ENCODE assay signal across 8 cellular contexts in the genomic region with DNA sequence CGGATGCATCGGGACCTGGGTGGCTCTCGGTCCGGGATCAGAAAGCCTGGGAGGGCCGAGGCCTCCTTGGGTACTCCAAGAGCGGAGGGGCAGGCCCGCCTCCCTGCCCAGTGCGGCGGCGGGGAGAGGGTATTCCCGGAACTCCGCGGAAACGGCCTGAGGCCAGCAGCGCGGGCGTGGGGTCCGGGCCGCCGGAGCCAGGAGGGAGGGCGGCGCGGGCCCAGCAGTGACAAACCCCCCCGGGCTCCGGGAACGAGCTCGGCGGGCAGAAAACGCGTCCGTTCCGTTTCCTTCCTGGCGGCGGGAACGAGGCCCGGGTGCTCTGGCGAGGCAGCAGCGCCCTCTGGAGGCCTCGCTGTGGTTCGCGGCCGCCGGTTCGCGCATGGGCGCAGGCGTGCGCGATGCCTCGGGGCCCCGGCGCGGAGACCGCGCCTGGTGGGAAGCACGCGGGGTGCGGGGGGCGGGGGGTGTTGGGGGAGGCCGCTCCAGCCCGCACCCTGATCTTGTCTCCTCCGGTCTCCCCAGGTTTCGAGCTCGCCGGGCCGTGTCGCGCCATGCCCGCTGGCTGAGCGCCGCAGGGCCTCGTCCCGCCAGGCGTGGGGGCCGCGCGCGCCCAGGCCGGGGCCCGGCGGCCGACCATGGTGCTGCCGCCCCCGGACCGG. TPM values are rescaled to one million over a fixed set of nuclear protein-coding genes. Genes with fewer than 3 reads are reported as not detected.
A peak's percentile ranks its signal among the peaks of the same experiment; 100 is the strongest.
DNase-seq lines count a peak whose midpoint lies in the region; ATAC-seq and TF ChIP-seq lines count a peak whose summit lies in the region.

No MANE protein-coding gene starts in this region.

- no peaks in the 10 kb centered on the region for H3K36me3 ChIP-seq in Karpas-422 (ENCODE audit: insufficient read depth, low read length)
- H3K36me3 ChIP-seq in SK-N-SH (replicated peaks in 1 of 2; ENCODE audit: control insufficient read depth in 1 of 2, insufficient read depth in 2 of 2, low read length in 1 of 2): peaks cover 0 to 2% of the 10 kb centered on the region in 2 experiments
- H3K36me3 ChIP-seq in parathyroid adenoma (ENCODE audit: control insufficient read depth, insufficient read depth, low read length): no peaks in the 10 kb centered on the region
- no peaks in the 10 kb centered on the region for H3K36me3 ChIP-seq in thoracic aorta

- CTCF ChIA-PET in SK-N-SH (lab: Yijun Ruan, JAX): interaction anchor here (0.6 to 5.8 kb wide), 34 partner anchors 10 to 483 kb away, joined by 3 to 61 read pairs (median 4); a partner anchor contains a TSS

- H3K79me2 ChIP-seq in Karpas-422 (ENCODE audit: low read length) (no peaks in the 10 kb centered on the region), SK-N-SH (ENCODE audit: insufficient read depth) (no peaks in the 10 kb centered on the region), parathyroid adenoma (no peaks in the 10 kb centered on the region)

- peak overlapping the region; percentile 80 for H3K4me3 Mint-ChIP-seq in activated naive CD8-positive, alpha-beta T cell

- H4K20me1 ChIP-seq in Karpas-422 (ENCODE audit: insufficient read depth, low read depth, low read length) (peaks cover 6% of the 10 kb centered on the region; the same call in 1 of the 2 replicates), SK-N-SH (ENCODE audit: insufficient read depth) (no peaks in the 10 kb centered on the region)

- DNase-seq in GDM1 (lab: John Stamatoyannopoulos, UW) (peak; percentile 69), Karpas-422 (peak; percentile 94), SK-N-SH (peak; percentile 97), Right ventricle myocardium superior (peak; percentile 89), thoracic aorta (ENCODE audit: low spot score) (no peak)

- H3K4me1 Mint-ChIP-seq in activated naive CD8-positive, alpha-beta T cell (ENCODE audit: low read depth): peaks cover 5% of the 10 kb centered on the region

- H3K4me2 ChIP-seq in Karpas-422 (ENCODE audit: low read depth, low read length, poor library complexity, severe bottlenecking): peak overlapping the region; percentile 67
- peak overlapping the region; percentile 98 for H3K4me2 ChIP-seq in SK-N-SH
- peak overlapping the region; percentile 98 for H3K4me2 ChIP-seq in parathyroid adenoma (ENCODE audit: low read length)

- H3K4me3 ChIP-seq in Karpas-422 (ENCODE audit: low read length) (peak overlapping the region; percentile 61), SK-N-SH (ENCODE audit: low read depth in 2 of 2, low read length in 1 of 2) (peak overlapping the region; percentile 64 to 69), parathyroid adenoma (ENCODE audit: low read depth, low read length) (peak overlapping the region; percentile 72), thoracic aorta (peak overlapping the region; percentile 78)

- no peak overlapping the region for H3K27ac Mint-ChIP-seq in activated naive CD8-positive, alpha-beta T cell

- peaks cover 15% of the 10 kb centered on the region for H3F3A ChIP-seq in SK-N-SH (replicated peaks; ENCODE audit: insufficient read depth)

- intact Hi-C loops in Right ventricle myocardium superior (cut with DNase I): loop anchor here (5.0 kb wide), 1 partner anchor 156 kb away; no protein-coding TSS in a partner anchor

- H3K27me3 ChIP-seq in Karpas-422 (ENCODE audit: low read length) (no peaks in the 10 kb centered on the region), SK-N-SH (ENCODE audit: insufficient read depth) (no peaks in the 10 kb centered on the region), parathyroid adenoma (ENCODE audit: control insufficient read depth, insufficient read depth, low read length) (no peaks in the 10 kb centered on the region), thoracic aorta (replicated peaks; ENCODE audit: insufficient read depth) (no peaks in the 10 kb centered on the region)

- no peaks in the 10 kb centered on the region for H3K9me3 ChIP-seq in Karpas-422 (ENCODE audit: low read length)
- H3K9me3 ChIP-seq in SK-N-SH: no peaks in the 10 kb centered on the region
- H3K9me3 ChIP-seq in parathyroid adenoma (ENCODE audit: control insufficient read depth, low read length): no peaks in the 10 kb centered on the region
- H3K9me3 ChIP-seq in thoracic aorta: no peaks in the 10 kb centered on the region

- H3K4me1 ChIP-seq in Karpas-422 (ENCODE audit: low read length) (peaks cover 52% of the 10 kb centered on the region), SK-N-SH (ENCODE audit: control insufficient read depth in 1 of 2, insufficient read depth in 2 of 2, low read depth in 1 of 2, low read length in 1 of 2) (peaks cover 4 to 17% of the 10 kb centered on the region in 2 experiments; a peak in 2 of 4 replicates), parathyroid adenoma (peaks cover 6% of the 10 kb centered on the region), thoracic aorta (ENCODE audit: control insufficient read depth in 1 of 2, low read depth in 2 of 2) (peaks cover 23 to 25% of the 10 kb centered on the region in 2 donors)

- peak; percentile 83 for TF ChIP-seq RAD21 in SK-N-SH (IDR thresholded peaks at IDR 0.05; ENCODE audit: low read length)

- 0% methylated on average over 4 of the region's 85 CpGs for WGBS in SK-N-SH (ENCODE audit: low lambda C conversion rate)

- H3K9me2 ChIP-seq in Karpas-422 (replicated peaks; ENCODE audit: insufficient read depth, low read length) (no peaks in the 10 kb centered on the region), SK-N-SH (no peaks in the 10 kb centered on the region)

- no peaks in the 10 kb centered on the region for H3K36me3 Mint-ChIP-seq in activated naive CD8-positive, alpha-beta T cell

- H2AFZ ChIP-seq in Karpas-422 (ENCODE audit: low read length) (peak overlapping the region; percentile 73), SK-N-SH (ENCODE audit: low read depth) (peak overlapping the region; percentile 70), parathyroid adenoma (peak overlapping the region; percentile 92)

- ATAC-seq in Right ventricle myocardium superior (ENCODE audit: poor library complexity) (peak; percentile 90), thoracic aorta (ENCODE audit: insufficient number of reproducible peaks, low FRiP score, low read depth) (no peak), HG02798 (IDR thresholded peaks at IDR 0.05; ENCODE audit: poor library complexity, unreplicated experiment) (no peak)

- H3K9ac ChIP-seq in Karpas-422 (ENCODE audit: low read length): peak overlapping the region; percentile 70
- H3K9ac ChIP-seq in SK-N-SH: peak overlapping the region; percentile 61
- no peak overlapping the region for H3K9ac ChIP-seq in parathyroid adenoma

- no peak for TF ChIP-seq EP300 in SK-N-SH (IDR thresholded peaks at IDR 0.05; ENCODE audit: borderline replicate concordance in 1 of 2, low read depth in 1 of 2, low read length in 1 of 2)

- POLR2A ChIA-PET in SK-N-SH (lab: Yijun Ruan, JAX): interaction anchor here (1.0 kb wide), 1 partner anchor 48 kb away, joined by 4 read pairs; no protein-coding TSS in a partner anchor

- H3K27ac ChIP-seq in Karpas-422 (ENCODE audit: low read length) (no peak overlapping the region), SK-N-SH (ENCODE audit: low read depth in 2 of 2, low read length in 1 of 2) (peak overlapping the region; percentile 27 to 53; a peak in 2 of 4 replicates), parathyroid adenoma (peak overlapping the region; percentile 68), thoracic aorta (no peak overlapping the region)

- H3K27me3 Mint-ChIP-seq in activated naive CD8-positive, alpha-beta T cell: peaks cover 3% of the 10 kb centered on the region

- TF ChIP-seq CTCF in SK-N-SH (IDR thresholded peaks at IDR 0.05) (peak; percentile 68), parathyroid adenoma (IDR thresholded peaks at IDR 0.05) (peak; percentile 84), thoracic aorta (IDR thresholded peaks at IDR 0.05) (peak; percentile 89)

- H3K9me3 Mint-ChIP-seq in activated naive CD8-positive, alpha-beta T cell (ENCODE audit: low read depth): no peaks in the 10 kb centered on the region

TF ChIP-seq in SK-N-SH, 30 proteins besides CTCF, POLR2A, EP300 and RAD21 (continues in another document):
- TF ChIP-seq CHD2 (IDR thresholded peaks at IDR 0.05; ENCODE audit: low read length, partially characterized antibody) (peak; percentile 12), SMC3 (IDR thresholded peaks at IDR 0.05; ENCODE audit: low read depth, low read length) (peak; percentile 57), POLR2AphosphoS5 (IDR thresholded peaks at IDR 0.05; ENCODE audit: low read depth, low read length) (0 out of 2 replicates have a peak, but pooled peaks have one; percentile 41), RFX5 (IDR thresholded peaks at IDR 0.05; ENCODE audit: low read length) (no peak), TAF1 (IDR thresholded peaks at IDR 0.05; ENCODE audit: borderline replicate concordance, low read depth, low read length) (peak; percentile 45; the same call in 1 of the 2 replicates)
- TF ChIP-seq, protein P1, sequence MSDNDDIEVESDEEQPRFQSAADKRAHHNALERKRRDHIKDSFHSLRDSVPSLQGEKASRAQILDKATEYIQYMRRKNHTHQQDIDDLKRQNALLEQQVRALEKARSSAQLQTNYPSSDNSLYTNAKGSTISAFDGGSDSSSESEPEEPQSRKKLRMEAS (IDR thresholded peaks at IDR 0.05; ENCODE audit: low read depth): peak; percentile 58; the same call in 1 of the 2 replicates

RNA-seq across cellular contexts. Expression of a gene that starts 1.9 kb away (rescaled TPM):
- total RNA-seq in Karpas-422 (2014; rRNA removed; shearing (Covaris generic); ENCODE audit: low replicate concordance): 0.18 TPM in 1 of 2 replicates, not detected in the other
- polyA plus RNA-seq in SK-N-SH (2012; rRNA removed): 7.2 and 9.1 TPM in 2 replicates
- 2.1 and 5.7 TPM in 2 replicates for polyA plus RNA-seq in SK-N-SH (2012; cell fraction: cytosol; rRNA removed)
- 5.1 and 5.9 TPM in 2 replicates for polyA plus RNA-seq in SK-N-SH (2012; cell fraction: nucleus; rRNA removed)
- total RNA-seq in Right ventricle myocardium superior (3.1 TPM), thoracic aorta (1 to 10 TPM; 2.6 to 5.5 TPM)

RNA-seq across cellular contexts. Expression of a gene that starts 37.3 kb away (rescaled TPM):
- 9.8 and 35.6 TPM in 2 replicates for total RNA-seq in Karpas-422 (2014; rRNA removed; shearing (Covaris generic); ENCODE audit: low replicate concordance)
- polyA plus RNA-seq in SK-N-SH (2012; rRNA removed): 10.9 and 13.4 TPM in 2 replicates
- 4.4 and 7.2 TPM in 2 replicates for polyA plus RNA-seq in SK-N-SH (2012; cell fraction: cytosol; rRNA removed)
- polyA plus RNA-seq in SK-N-SH (2012; cell fraction: nucleus; rRNA removed): 33.0 and 74.2 TPM in 2 replicates
- total RNA-seq in Right ventricle myocardium superior: 6.2 TPM
- 10 to 100 TPM in 1 of 2 donors, 1 to 10 TPM in 1; 7.8 to 42.1 TPM for total RNA-seq in thoracic aorta

RNA-seq across cellular contexts. Expression of a gene that starts 41.6 kb away (rescaled TPM):
- total RNA-seq in Karpas-422 (2014; rRNA removed; shearing (Covaris generic); ENCODE audit: low replicate concordance): 140 and 285 TPM in 2 replicates
- polyA plus RNA-seq in SK-N-SH (2012; rRNA removed): 0.68 and 0.72 TPM in 2 replicates
- 0.09 TPM in 1 of 2 replicates, not detected in the other for polyA plus RNA-seq in SK-N-SH (2012; cell fraction: cytosol; rRNA removed)
- polyA plus RNA-seq in SK-N-SH (2012; cell fraction: nucleus; rRNA removed): 9.8 and 16.8 TPM in 2 replicates
- total RNA-seq in Right ventricle myocardium superior (71.8 TPM), thoracic aorta (100 to 1,000 TPM in 1 of 2 donors, 10 to 100 TPM in 1; 75.4 to 325 TPM)

RNA-seq across cellular contexts. Expression of a gene that starts 53.7 kb away (rescaled TPM):
- 0.45 TPM in 1 of 2 replicates, not detected in the other for total RNA-seq in Karpas-422 (2014; rRNA removed; shearing (Covaris generic); ENCODE audit: low replicate concordance)
- 219 and 335 TPM in 2 replicates for polyA plus RNA-seq in SK-N-SH (2012; rRNA removed)
- 154 and 228 TPM in 2 replicates for polyA plus RNA-seq in SK-N-SH (2012; cell fraction: cytosol; rRNA removed)
- polyA plus RNA-seq in SK-N-SH (2012; cell fraction: nucleus; rRNA removed): 326 and 608 TPM in 2 replicates
- total RNA-seq in Right ventricle myocardium superior (1,011 TPM), thoracic aorta (100 to 1,000 TPM; 307 to 748 TPM)

Comparison
In these comparisons a context has a peak if more than half of its experiments do, and no peak if none do; other contexts are left out.
1. H3K27ac ChIP-seq: peak in SK-N-SH (2 of 2) and parathyroid adenoma (single experiment); none in Karpas-422 (single experiment) and thoracic aorta (0 of 2).
2. Peak in every context shown above with its lines, with median percentiles within 50 percentile points of each other: H2AFZ ChIP-seq, H3K4me2 ChIP-seq, H3K4me3 ChIP-seq and CTCF ChIP-seq.